Comparison of ENCODE assay signal across 7 cellular contexts in the genomic region with DNA sequence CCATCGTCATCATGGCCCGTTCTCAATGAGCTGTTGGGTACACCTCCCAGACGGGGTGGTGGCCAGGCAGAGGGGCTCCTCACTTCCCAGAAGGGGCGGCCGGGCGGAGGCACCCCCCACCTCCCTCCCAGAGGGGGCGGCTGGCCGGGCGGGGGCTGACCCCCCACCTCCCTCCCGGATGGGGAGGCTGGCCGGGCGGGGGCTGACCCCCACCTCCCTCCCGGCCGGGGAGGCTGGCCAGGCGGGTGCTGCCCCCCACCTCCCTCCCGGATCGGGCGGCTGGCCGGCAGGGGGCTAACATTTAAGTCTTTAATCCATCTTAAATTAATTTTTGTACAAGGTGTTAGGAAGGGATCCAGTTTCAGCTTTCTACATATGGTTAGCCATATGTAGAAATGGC. TPM values are rescaled to one million over a fixed set of nuclear protein-coding genes. Genes with fewer than 3 reads are reported as not detected.
"Had no signal": no experiment of that assay in that cellular context is flagged by ENCODE, and none has a peak within 500 bp of the region (broad histone marks: within the 10 kb centered on the region; RNA-seq: fewer than 3 reads in every experiment).

No MANE protein-coding gene starts in this region.

RNA-seq across cellular contexts. Expression of a gene that starts 17.9 kb away (rescaled TPM):
- total RNA-seq: GM23248, H4, HFFc6 had no signal

RNA-seq across cellular contexts. Expression of a gene that starts 51.7 kb away (rescaled TPM):
- total RNA-seq: GM23248, GM23338, H1, H4, H7, H9, HFFc6 had no signal
